1 cellular context compared by ENCODE assay signal in the genomic region with DNA sequence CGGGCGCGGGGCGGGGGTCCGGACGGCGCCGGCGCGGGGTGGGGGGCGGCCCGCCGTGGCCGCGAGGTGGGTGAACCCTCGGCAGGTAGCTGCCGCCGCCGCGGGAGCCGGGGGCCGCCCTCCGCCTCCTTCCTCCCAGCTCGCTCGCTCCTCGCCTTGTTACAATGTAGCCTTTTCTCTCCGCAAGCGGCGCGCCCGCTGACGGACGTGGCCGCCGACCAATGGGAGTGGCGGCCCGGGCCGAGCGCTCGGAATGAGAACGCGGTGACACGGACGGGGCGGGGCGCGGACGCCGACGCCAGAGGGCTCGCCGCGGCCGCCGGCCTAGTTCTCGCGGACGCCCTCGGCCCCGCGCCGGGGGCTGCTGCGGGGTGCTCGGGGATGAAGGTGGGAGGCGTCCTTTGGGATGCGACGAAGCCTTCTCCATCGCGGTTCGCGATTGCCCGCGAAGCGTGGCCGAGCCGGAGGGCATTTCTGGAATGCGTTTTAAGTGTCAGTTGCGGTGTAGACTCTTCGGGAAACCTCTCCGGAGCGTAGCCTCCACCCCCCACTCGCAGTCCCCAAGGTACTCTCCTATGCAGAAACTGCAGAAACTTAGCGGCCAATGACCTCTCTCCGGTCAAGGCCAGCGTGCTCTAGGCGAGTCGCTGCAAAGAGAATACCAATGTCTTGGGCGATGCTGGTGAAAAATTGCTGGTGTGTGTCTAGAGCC.
TF ChIP-seq lines count a peak whose summit lies in the region.

No MANE protein-coding gene starts in this region.

TF ChIP-seq in HEK293, 187 proteins besides CTCF, POLR2A, EP300 and RAD21 (continued from another document):
- TF ChIP-seq, protein P1, sequence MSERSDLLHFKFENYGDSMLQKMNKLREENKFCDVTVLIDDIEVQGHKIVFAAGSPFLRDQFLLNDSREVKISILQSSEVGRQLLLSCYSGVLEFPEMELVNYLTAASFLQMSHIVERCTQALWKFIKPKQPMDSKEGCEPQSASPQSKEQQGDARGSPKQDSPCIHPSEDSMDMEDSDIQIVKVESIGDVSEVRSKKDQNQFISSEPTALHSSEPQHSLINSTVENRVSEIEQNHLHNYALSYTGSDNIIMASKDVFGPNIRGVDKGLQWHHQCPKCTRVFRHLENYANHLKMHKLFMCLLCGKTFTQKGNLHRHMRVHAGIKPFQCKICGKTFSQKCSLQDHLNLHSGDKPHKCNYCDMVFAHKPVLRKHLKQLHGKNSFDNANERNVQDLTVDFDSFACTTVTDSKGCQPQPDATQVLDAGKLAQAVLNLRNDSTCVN (tag by site-specific recombination; optimal IDR thresholded peaks at IDR 0.05), result peak; percentile 67
- TF ChIP-seq HOXD13 (CRISPR knock-in tag; IDR thresholded peaks at IDR 0.05; ENCODE audit: borderline replicate concordance) (0 out of 2 replicates have a peak, but pooled peaks have one; percentile 37), GLIS2 (tag by site-specific recombination; IDR thresholded peaks at IDR 0.05) (peak; percentile 71; the same call in 1 of the 2 replicates), IKZF3 (tag by site-specific recombination; IDR thresholded peaks at IDR 0.05) (peak; percentile 34; the same call in 1 of the 2 replicates), ZNF335 (tag by site-specific recombination; conservative IDR thresholded peaks at IDR 0.05) (peak; percentile 46), SCRT2 (tag by site-specific recombination; IDR thresholded peaks at IDR 0.05) (no peak), ZBTB8A (tag by site-specific recombination; IDR thresholded peaks at IDR 0.05) (0 out of 2 replicates have a peak, but pooled peaks have one; percentile 19), SP2 (tag by site-specific recombination; IDR thresholded peaks at IDR 0.05) (peak; percentile 81), ZNF157 (tag by site-specific recombination; IDR thresholded peaks at IDR 0.05) (no peak), ZBTB49 (tag by site-specific recombination; IDR thresholded peaks at IDR 0.05; ENCODE audit: low read depth) (no peak), EGR2 (tag by site-specific recombination; IDR thresholded peaks at IDR 0.05; ENCODE audit: low read depth) (0 out of 2 replicates have a peak, but pooled peaks have one; percentile 9), ZBTB10 (tag by site-specific recombination; IDR thresholded peaks at IDR 0.05) (0 out of 2 replicates have a peak, but pooled peaks have one; percentile 15), ZFHX2 (tag by site-specific recombination; conservative IDR thresholded peaks at IDR 0.05) (peak; percentile 27; the same call in 1 of the 2 replicates), ZNF837 (tag by site-specific recombination; IDR thresholded peaks at IDR 0.05) (no peak), ZNF704 (tag by site-specific recombination; IDR thresholded peaks at IDR 0.05) (no peak), ZNF76 (tag by site-specific recombination; IDR thresholded peaks at IDR 0.05; ENCODE audit: borderline replicate concordance, low read depth) (no peak; the same call in 1 of the 2 replicates), ZSCAN30 (tag by site-specific recombination; IDR thresholded peaks at IDR 0.05) (peak; percentile 61; the same call in 1 of the 2 replicates), ZNF558 (tag by site-specific recombination; IDR thresholded peaks at IDR 0.05) (no peak), MZF1 (tag by site-specific recombination; IDR thresholded peaks at IDR 0.05; ENCODE audit: borderline replicate concordance) (no peak), ZBTB20 (tag by site-specific recombination; IDR thresholded peaks at IDR 0.05) (peak; percentile 69), ZNF629 (tag by site-specific recombination; IDR thresholded peaks at IDR 0.05) (0 out of 2 replicates have a peak, but pooled peaks have one; percentile 22), ZNF571 (tag by site-specific recombination; IDR thresholded peaks at IDR 0.05) (no peak), KLF10 (tag by site-specific recombination; IDR thresholded peaks at IDR 0.05) (peak; percentile 80), ZNF416 (tag by site-specific recombination; IDR thresholded peaks at IDR 0.05) (no peak), GLIS1 (tag by site-specific recombination; IDR thresholded peaks at IDR 0.05) (0 out of 2 replicates have a peak, but pooled peaks have one; percentile 17), TRIM28 (IDR thresholded peaks at IDR 0.05; ENCODE audit: borderline replicate concordance, low read length) (no peak), ZNF776 (tag by site-specific recombination; IDR thresholded peaks at IDR 0.05; ENCODE audit: borderline replicate concordance) (no peak), KLF8 (tag by site-specific recombination; IDR thresholded peaks at IDR 0.05) (0 out of 2 replicates have a peak, but pooled peaks have one; percentile 25)
- TF ChIP-seq, protein P2, sequence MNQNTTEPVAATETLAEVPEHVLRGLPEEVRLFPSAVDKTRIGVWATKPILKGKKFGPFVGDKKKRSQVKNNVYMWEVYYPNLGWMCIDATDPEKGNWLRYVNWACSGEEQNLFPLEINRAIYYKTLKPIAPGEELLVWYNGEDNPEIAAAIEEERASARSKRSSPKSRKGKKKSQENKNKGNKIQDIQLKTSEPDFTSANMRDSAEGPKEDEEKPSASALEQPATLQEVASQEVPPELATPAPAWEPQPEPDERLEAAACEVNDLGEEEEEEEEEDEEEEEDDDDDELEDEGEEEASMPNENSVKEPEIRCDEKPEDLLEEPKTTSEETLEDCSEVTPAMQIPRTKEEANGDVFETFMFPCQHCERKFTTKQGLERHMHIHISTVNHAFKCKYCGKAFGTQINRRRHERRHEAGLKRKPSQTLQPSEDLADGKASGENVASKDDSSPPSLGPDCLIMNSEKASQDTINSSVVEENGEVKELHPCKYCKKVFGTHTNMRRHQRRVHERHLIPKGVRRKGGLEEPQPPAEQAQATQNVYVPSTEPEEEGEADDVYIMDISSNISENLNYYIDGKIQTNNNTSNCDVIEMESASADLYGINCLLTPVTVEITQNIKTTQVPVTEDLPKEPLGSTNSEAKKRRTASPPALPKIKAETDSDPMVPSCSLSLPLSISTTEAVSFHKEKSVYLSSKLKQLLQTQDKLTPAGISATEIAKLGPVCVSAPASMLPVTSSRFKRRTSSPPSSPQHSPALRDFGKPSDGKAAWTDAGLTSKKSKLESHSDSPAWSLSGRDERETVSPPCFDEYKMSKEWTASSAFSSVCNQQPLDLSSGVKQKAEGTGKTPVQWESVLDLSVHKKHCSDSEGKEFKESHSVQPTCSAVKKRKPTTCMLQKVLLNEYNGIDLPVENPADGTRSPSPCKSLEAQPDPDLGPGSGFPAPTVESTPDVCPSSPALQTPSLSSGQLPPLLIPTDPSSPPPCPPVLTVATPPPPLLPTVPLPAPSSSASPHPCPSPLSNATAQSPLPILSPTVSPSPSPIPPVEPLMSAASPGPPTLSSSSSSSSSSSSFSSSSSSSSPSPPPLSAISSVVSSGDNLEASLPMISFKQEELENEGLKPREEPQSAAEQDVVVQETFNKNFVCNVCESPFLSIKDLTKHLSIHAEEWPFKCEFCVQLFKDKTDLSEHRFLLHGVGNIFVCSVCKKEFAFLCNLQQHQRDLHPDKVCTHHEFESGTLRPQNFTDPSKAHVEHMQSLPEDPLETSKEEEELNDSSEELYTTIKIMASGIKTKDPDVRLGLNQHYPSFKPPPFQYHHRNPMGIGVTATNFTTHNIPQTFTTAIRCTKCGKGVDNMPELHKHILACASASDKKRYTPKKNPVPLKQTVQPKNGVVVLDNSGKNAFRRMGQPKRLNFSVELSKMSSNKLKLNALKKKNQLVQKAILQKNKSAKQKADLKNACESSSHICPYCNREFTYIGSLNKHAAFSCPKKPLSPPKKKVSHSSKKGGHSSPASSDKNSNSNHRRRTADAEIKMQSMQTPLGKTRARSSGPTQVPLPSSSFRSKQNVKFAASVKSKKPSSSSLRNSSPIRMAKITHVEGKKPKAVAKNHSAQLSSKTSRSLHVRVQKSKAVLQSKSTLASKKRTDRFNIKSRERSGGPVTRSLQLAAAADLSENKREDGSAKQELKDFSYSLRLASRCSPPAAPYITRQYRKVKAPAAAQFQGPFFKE (tag by site-specific recombination; IDR thresholded peaks at IDR 0.05; ENCODE audit: borderline replicate concordance), result no peak
- TF ChIP-seq, protein P3, sequence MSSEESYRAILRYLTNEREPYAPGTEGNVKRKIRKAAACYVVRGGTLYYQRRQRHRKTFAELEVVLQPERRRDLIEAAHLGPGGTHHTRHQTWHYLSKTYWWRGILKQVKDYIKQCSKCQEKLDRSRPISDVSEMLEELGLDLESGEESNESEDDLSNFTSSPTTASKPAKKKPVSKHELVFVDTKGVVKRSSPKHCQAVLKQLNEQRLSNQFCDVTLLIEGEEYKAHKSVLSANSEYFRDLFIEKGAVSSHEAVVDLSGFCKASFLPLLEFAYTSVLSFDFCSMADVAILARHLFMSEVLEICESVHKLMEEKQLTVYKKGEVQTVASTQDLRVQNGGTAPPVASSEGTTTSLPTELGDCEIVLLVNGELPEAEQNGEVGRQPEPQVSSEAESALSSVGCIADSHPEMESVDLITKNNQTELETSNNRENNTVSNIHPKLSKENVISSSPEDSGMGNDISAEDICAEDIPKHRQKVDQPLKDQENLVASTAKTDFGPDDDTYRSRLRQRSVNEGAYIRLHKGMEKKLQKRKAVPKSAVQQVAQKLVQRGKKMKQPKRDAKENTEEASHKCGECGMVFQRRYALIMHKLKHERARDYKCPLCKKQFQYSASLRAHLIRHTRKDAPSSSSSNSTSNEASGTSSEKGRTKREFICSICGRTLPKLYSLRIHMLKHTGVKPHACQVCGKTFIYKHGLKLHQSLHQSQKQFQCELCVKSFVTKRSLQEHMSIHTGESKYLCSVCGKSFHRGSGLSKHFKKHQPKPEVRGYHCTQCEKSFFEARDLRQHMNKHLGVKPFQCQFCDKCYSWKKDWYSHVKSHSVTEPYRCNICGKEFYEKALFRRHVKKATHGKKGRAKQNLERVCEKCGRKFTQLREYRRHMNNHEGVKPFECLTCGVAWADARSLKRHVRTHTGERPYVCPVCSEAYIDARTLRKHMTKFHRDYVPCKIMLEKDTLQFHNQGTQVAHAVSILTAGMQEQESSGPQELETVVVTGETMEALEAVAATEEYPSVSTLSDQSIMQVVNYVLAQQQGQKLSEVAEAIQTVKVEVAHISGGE (tag by site-specific recombination; conservative IDR thresholded peaks at IDR 0.05; ENCODE audit: low read depth), result peak; percentile 85
- TF ChIP-seq, protein P4, sequence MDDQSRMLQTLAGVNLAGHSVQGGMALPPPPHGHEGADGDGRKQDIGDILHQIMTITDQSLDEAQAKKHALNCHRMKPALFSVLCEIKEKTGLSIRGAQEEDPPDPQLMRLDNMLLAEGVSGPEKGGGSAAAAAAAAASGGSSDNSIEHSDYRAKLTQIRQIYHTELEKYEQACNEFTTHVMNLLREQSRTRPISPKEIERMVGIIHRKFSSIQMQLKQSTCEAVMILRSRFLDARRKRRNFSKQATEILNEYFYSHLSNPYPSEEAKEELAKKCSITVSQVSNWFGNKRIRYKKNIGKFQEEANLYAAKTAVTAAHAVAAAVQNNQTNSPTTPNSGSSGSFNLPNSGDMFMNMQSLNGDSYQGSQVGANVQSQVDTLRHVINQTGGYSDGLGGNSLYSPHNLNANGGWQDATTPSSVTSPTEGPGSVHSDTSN (CRISPR knock-in tag; IDR thresholded peaks at IDR 0.05), result peak; percentile 99
- TF ChIP-seq, protein P5, sequence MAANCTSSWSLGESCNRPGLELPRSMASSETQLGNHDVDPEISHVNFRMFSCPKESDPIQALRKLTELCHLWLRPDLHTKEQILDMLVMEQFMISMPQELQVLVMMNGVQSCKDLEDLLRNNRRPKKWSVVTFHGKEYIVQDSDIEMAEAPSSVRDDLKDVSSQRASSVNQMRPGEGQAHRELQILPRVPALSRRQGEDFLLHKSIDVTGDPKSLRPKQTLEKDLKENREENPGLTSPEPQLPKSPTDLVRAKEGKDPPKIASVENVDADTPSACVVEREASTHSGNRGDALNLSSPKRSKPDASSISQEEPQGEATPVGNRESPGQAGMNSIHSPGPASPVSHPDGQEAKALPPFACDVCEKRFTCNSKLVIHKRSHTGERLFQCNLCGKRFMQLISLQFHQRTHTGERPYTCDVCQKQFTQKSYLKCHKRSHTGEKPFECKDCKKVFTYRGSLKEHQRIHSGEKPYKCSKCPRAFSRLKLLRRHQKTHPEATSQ (tag by site-specific recombination; IDR thresholded peaks at IDR 0.05), result no peak
